In genomic region chr13:41788552-41788951, GRCh38 we compare ENCODE assay signal across 23 cellular contexts.
DNase-seq lines count a peak whose midpoint lies in the region; ATAC-seq, FAIRE-seq and TF ChIP-seq lines count a peak whose summit lies in the region.
"Had no signal": no experiment of that assay in that cellular context is flagged by ENCODE, and none has a peak within 500 bp of the region (broad histone marks: within the 10 kb centered on the region; RNA-seq: fewer than 3 reads in every experiment).

No MANE protein-coding gene starts in this region.

- no peak for FAIRE-seq in HepG2 (lab: Jason Lieb, UNC)
- FAIRE-seq: astrocyte had no signal

- no peak overlapping the region for H3K27ac Mint-ChIP-seq in activated CD4-positive, alpha-beta T cell treated with anti-CD3 and anti-CD28 coated beads, Interleukin-2, amount 10 ng/mL, durations not matched to agents 24 days and 14 days
- no peak overlapping the region for H3K27ac Mint-ChIP-seq in Calu3 (ENCODE audit: unreplicated experiment)
- H3K27ac Mint-ChIP-seq: endodermal cell; T-helper 2 cell treated with Interferon-gamma antibody and Interleukin-4, amounts not matched to agents 5 μg/mL and 100 μg/mL, for 36 hours had no signal

- intact Hi-C loops in right lobe of liver (cut with DNase I) (no loop called here), HepG2 (cut with micrococcal nuclease; ENCODE audit: unreplicated experiment) (no loop called here), left ventricle myocardium superior (cut with micrococcal nuclease) (no loop called here), Calu3 (cut with micrococcal nuclease; ENCODE audit: unreplicated experiment) (no loop called here)
- intact Hi-C loops in activated CD4-positive, alpha-beta T cell treated with anti-CD3 and anti-CD28 coated beads, Interleukin-2, amount 10 ng/mL, durations not matched to agents 24 days and 14 days (cut with micrococcal nuclease) = no loop called here

- DNase-seq in right lobe of liver = no peak
- DNase-seq in HepG2 (ENCODE audit: low spot score) = no peak
- DNase-seq in dermis blood vessel endothelial cell = peak; percentile 96
- DNase-seq in left ventricle myocardium superior = no peak
- no peak for DNase-seq in SIG-M5 treated with dmso at 0.1 percent for 504 hours (lab: John Stamatoyannopoulos, UW; ENCODE audit: unreplicated experiment)
- no peak for DNase-seq in NCI-H1417 treated with DMSO at 0.1 percent for 48 hours (lab: John Stamatoyannopoulos, UW)
- DNase-seq in activated CD4-positive, alpha-beta T cell treated with anti-CD3 and anti-CD28 coated beads, Interleukin-2, amount 10 ng/mL, durations not matched to agents 24 days and 14 days = no peak
- DNase-seq in Calu3 = no peak
- DNase-seq: activated naive CD4-positive, alpha-beta T cell treated with Interleukin-2 at 50 U/mL for 16 hours; activated T-cell treated with anti-CD3 and anti-CD28 coated beads, Interleukin-2, amount 50 U/mL, for 4 hours; endodermal cell; hippocampal formation; islet precursor cell; mesenchymal stem cell; naive thymus-derived CD4-positive, alpha-beta T cell; NCI-H1694 treated with DMSO at 0.1 percent for 48 hours; NCI-H774; PC-9 had no signal

- WGBS in right lobe of liver (ENCODE audit: insufficient coverage, low coverage, low lambda C conversion rate, missing lambda C conversion rate) = 39% methylated on average over 4 of the region's 4 CpGs
- WGBS in HepG2 (ENCODE audit: low lambda C conversion rate) = 93% methylated on average over 4 of the region's 4 CpGs

- H3K4me3 ChIP-seq in right lobe of liver = no peak overlapping the region
- H3K4me3 ChIP-seq in HepG2 (replicated peaks in 1 of 3; ENCODE audit: insufficient read depth in 1 of 3, low read depth in 2 of 3, low read length in 3 of 3) = no peak overlapping the region
- H3K4me3 ChIP-seq: PC-9 had no signal

- POLR2A ChIA-PET in HepG2 (lab: Yijun Ruan, JAX) = no interaction called here

- H3K27me3 Mint-ChIP-seq in activated CD4-positive, alpha-beta T cell treated with anti-CD3 and anti-CD28 coated beads, Interleukin-2, amount 10 ng/mL, durations not matched to agents 24 days and 14 days = no peaks in the 10 kb centered on the region
- no peaks in the 10 kb centered on the region for H3K27me3 Mint-ChIP-seq in Calu3 (ENCODE audit: unreplicated experiment)
- H3K27me3 Mint-ChIP-seq: naive thymus-derived CD4-positive, alpha-beta T cell had no signal

- BruUV-seq in HepG2 (replicated peaks; lab: Mats Ljungman, UMichigan) (no TSS peak), Calu3 (replicated peaks; lab: Mats Ljungman, UMichigan) (no TSS peak)

- H3K9me3 ChIP-seq in right lobe of liver (no peaks in the 10 kb centered on the region), HepG2 (ENCODE audit: low read length) (no peaks in the 10 kb centered on the region)

- no peak overlapping the region for H3K9ac ChIP-seq in HepG2 (ENCODE audit: insufficient read depth, low read depth, low read length)

- H3K9me3 Mint-ChIP-seq in activated CD4-positive, alpha-beta T cell treated with anti-CD3 and anti-CD28 coated beads, Interleukin-2, amount 10 ng/mL, durations not matched to agents 24 days and 14 days = no peaks in the 10 kb centered on the region
- H3K9me3 Mint-ChIP-seq in Calu3 (ENCODE audit: low read depth, unreplicated experiment) = no peaks in the 10 kb centered on the region
- H3K9me3 Mint-ChIP-seq: activated T-cell treated with anti-CD3 and anti-CD28 coated beads, Interleukin-2, amount 50 U/mL, for 4 hours; endodermal cell; naive thymus-derived CD4-positive, alpha-beta T cell; T-helper 2 cell treated with Interferon-gamma antibody and Interleukin-4, amounts not matched to agents 5 μg/mL and 100 μg/mL, for 36 hours had no signal

- no peaks in the 10 kb centered on the region for H4K20me1 ChIP-seq in HepG2 (ENCODE audit: insufficient read depth, low read length)

- CTCF ChIA-PET in HepG2 (lab: Yijun Ruan, JAX; ENCODE audit: low intra/inter-chr PET ratio, low total read pairs) = no interaction called here
- CTCF ChIA-PET in Calu3 (lab: Charles Lee) = no interaction called here

- H3K4me1 ChIP-seq in right lobe of liver = no peaks in the 10 kb centered on the region
- H3K4me1 ChIP-seq in HepG2 (ENCODE audit: insufficient read depth, low read length) = no peaks in the 10 kb centered on the region

- H3K79me2 ChIP-seq in HepG2 (ENCODE audit: insufficient read depth, low read length) = no peaks in the 10 kb centered on the region

- TF ChIP-seq POLR2A in right lobe of liver (IDR thresholded peaks at IDR 0.05) = no peak
- no peak for TF ChIP-seq POLR2A in HepG2 (IDR thresholded peaks at IDR 0.05; ENCODE audit: insufficient read depth in 1 of 2, low read depth in 2 of 2, low read length in 2 of 2)

- in situ Hi-C loops in HepG2 (cut with HindIII; ENCODE audit: extremely low pct_ligation_motif_present, low pct_unique_long_range_greater_than_20kb) = no loop called here

- no peak for TF ChIP-seq CTCF in right lobe of liver (IDR thresholded peaks at IDR 0.05)
- TF ChIP-seq CTCF in HepG2 (CRISPR knock-in tag; IDR thresholded peaks at IDR 0.05) = no peak
- TF ChIP-seq CTCF in Calu3 (IDR thresholded peaks at IDR 0.05; ENCODE audit: unreplicated experiment) = no peak

- H3K4me2 ChIP-seq in HepG2 (ENCODE audit: low read depth, low read length) = no peak overlapping the region
- H3K4me2 ChIP-seq: PC-9 had no signal

- H2AFZ ChIP-seq in HepG2 (ENCODE audit: low read length) = no peak overlapping the region
- H2AFZ ChIP-seq: PC-9 had no signal

- no peak overlapping the region for H3K27ac ChIP-seq in right lobe of liver
- no peak overlapping the region for H3K27ac ChIP-seq in HepG2 (ENCODE audit: extremely low read length, insufficient read depth, low read length)
- H3K27ac ChIP-seq: C4-2B, PC-9 had no signal

- H3K27me3 ChIP-seq in right lobe of liver = no peaks in the 10 kb centered on the region
- H3K27me3 ChIP-seq in HepG2 (ENCODE audit: control insufficient read depth in 1 of 2, insufficient read depth in 2 of 2, low read length in 2 of 2) = no peaks in the 10 kb centered on the region

- TF ChIP-seq RAD21 in HepG2 (CRISPR knock-in tag; IDR thresholded peaks at IDR 0.05) = no peak

- peak; percentile 42 to 57 (median 54) for ATAC-seq in right lobe of liver
- no peak for ATAC-seq in HepG2
- peak; percentile 84 for ATAC-seq in left ventricle myocardium superior
- ATAC-seq: activated CD4-positive, CD25-positive, alpha-beta regulatory T cell treated with anti-CD3 and anti-CD28 coated beads, Interleukin-2, amount 50 U/mL, for 24 hours; activated T-cell treated with anti-CD3 and anti-CD28 coated beads, Interleukin-2, amount 50 U/mL, for 4 hours; naive thymus-derived CD4-positive, alpha-beta T cell; sciatic nerve had no signal

- H3K36me3 Mint-ChIP-seq in activated CD4-positive, alpha-beta T cell treated with anti-CD3 and anti-CD28 coated beads, Interleukin-2, amount 10 ng/mL, durations not matched to agents 24 days and 14 days (ENCODE audit: low read depth) = peaks cover 1% of the 10 kb centered on the region
- no peaks in the 10 kb centered on the region for H3K36me3 Mint-ChIP-seq in Calu3 (ENCODE audit: insufficient read depth, unreplicated experiment)

- H3K4me1 Mint-ChIP-seq in activated CD4-positive, alpha-beta T cell treated with anti-CD3 and anti-CD28 coated beads, Interleukin-2, amount 10 ng/mL, durations not matched to agents 24 days and 14 days = no peaks in the 10 kb centered on the region
- H3K4me1 Mint-ChIP-seq in Calu3 (ENCODE audit: low read depth, unreplicated experiment) = no peaks in the 10 kb centered on the region

- no peak for TF ChIP-seq EP300 in HepG2 (IDR thresholded peaks at IDR 0.05; ENCODE audit: low read depth in 2 of 2, low read length in 2 of 2)
- TF ChIP-seq EP300 in HepG2 (CRISPR knock-in tag; IDR thresholded peaks at IDR 0.05; ENCODE audit: borderline replicate concordance) = no peak

- H3K4me3 Mint-ChIP-seq in activated CD4-positive, alpha-beta T cell treated with anti-CD3 and anti-CD28 coated beads, Interleukin-2, amount 10 ng/mL, durations not matched to agents 24 days and 14 days = no peak overlapping the region
- H3K4me3 Mint-ChIP-seq in Calu3 (ENCODE audit: low read depth, unreplicated experiment) = no peak overlapping the region
- H3K4me3 Mint-ChIP-seq: activated T-cell treated with anti-CD3 and anti-CD28 coated beads, Interleukin-2, amount 50 U/mL, for 4 hours; endodermal cell; naive thymus-derived CD4-positive, alpha-beta T cell; T-helper 2 cell treated with Interferon-gamma antibody and Interleukin-4, amounts not matched to agents 5 μg/mL and 100 μg/mL, for 36 hours had no signal

- no peaks in the 10 kb centered on the region for H3K36me3 ChIP-seq in right lobe of liver
- peaks cover 0 to 2% of the 10 kb centered on the region in 2 experiments; a peak in 1 of 5 replicates for H3K36me3 ChIP-seq in HepG2 (replicated peaks in 1 of 2; ENCODE audit: control insufficient read depth in 1 of 2, insufficient read depth in 2 of 2, low read length in 2 of 2)

TF ChIP-seq in HepG2, 621 proteins besides CTCF, POLR2A, EP300 and RAD21:
- no peak for TF ChIP-seq ETV6 (CRISPR knock-in tag; conservative IDR thresholded peaks at IDR 0.05)
- no peak for TF ChIP-seq CEBPB (IDR thresholded peaks at IDR 0.05; ENCODE audit: borderline replicate concordance, low read depth, low read length)
- no peak for TF ChIP-seq ZNF264 (CRISPR knock-in tag; IDR thresholded peaks at IDR 0.05)
- no peak for TF ChIP-seq FLYWCH1 (CRISPR knock-in tag; IDR thresholded peaks at IDR 0.05)
- no peak for TF ChIP-seq HOXD1 (CRISPR knock-in tag; IDR thresholded peaks at IDR 0.05)
- no peak for TF ChIP-seq NFE2L2 (IDR thresholded peaks at IDR 0.05; ENCODE audit: low read length)
- TF ChIP-seq KDM5B (CRISPR knock-in tag; IDR thresholded peaks at IDR 0.05; ENCODE audit: borderline replicate concordance) = no peak
